8 cellular contexts compared by ENCODE assay signal in genomic region chr14:70416717-70417349, GRCh38. TPM values are rescaled to one million over a fixed set of nuclear protein-coding genes. Genes with fewer than 3 reads are reported as not detected.
DNase-seq lines count a peak whose midpoint lies in the region; ATAC-seq and TF ChIP-seq lines count a peak whose summit lies in the region.

SYNJ2BP (minus strand) TSS chr14:70417090; CDS start chr14:70416963, 127 bp downstream.

- peak within 1 kb of the TSS; percentile 87 for H3K4me3 Mint-ChIP-seq in activated CD8-positive, alpha-beta T cell treated with anti-CD3 and anti-CD28 coated beads for 36 hours

- POLR2A ChIA-PET in activated CD8-positive, alpha-beta T cell treated with anti-CD3 and anti-CD28 coated beads for 36 hours (lab: Charles Lee) = interaction anchor here (1.0 kb wide), 1 partner anchor 57 kb away, joined by 3 read pairs; the partner anchor contains the start of gene COX16

- H3K27ac ChIP-seq in effector memory CD4-positive, alpha-beta T cell (ENCODE audit: insufficient read depth, low read length, poor library complexity, severe bottlenecking) = peak within 1 kb of the TSS; percentile 33
- peak within 1 kb of the TSS; percentile 29 to 79 for H3K27ac ChIP-seq in lung (ENCODE audit: low read depth in 1 of 2, low read length in 1 of 2)

- DNase-seq in DMS 273 (lab: John Stamatoyannopoulos, UW; ENCODE audit: unreplicated experiment) = peak; percentile 85
- peak; percentile 41 for DNase-seq in HFF-Myc (ENCODE audit: extremely low read depth, low read depth)
- peak; percentile 12 for DNase-seq in NCI-H446 treated with DMSO at 0.1 percent for 48 hours (lab: John Stamatoyannopoulos, UW)
- DNase-seq in activated CD8-positive, alpha-beta T cell treated with anti-CD3 and anti-CD28 coated beads for 36 hours = peak; percentile 66
- DNase-seq in effector memory CD4-positive, alpha-beta T cell = peak; percentile 9 to 33 (median 21)
- DNase-seq in lung (ENCODE audit: low spot score) = peak; percentile 85
- peak; percentile 6 to 22 for DNase-seq in stimulated activated CD4-positive, alpha-beta T cell treated with anti-CD3 and anti-CD28 coated beads, Interleukin-4, amount 100 ng/mL, for 48 hours (ENCODE audit: low read depth in 2 of 2)

- H3K4me1 Mint-ChIP-seq in activated CD8-positive, alpha-beta T cell treated with anti-CD3 and anti-CD28 coated beads for 36 hours (ENCODE audit: low read depth) = peaks cover 24% of the 10 kb centered on the region

- H3K36me3 Mint-ChIP-seq in activated CD8-positive, alpha-beta T cell treated with anti-CD3 and anti-CD28 coated beads for 36 hours (ENCODE audit: low read depth) = no peaks in the 10 kb centered on the region

- TF ChIP-seq CTCF in HFF-Myc (IDR thresholded peaks at IDR 0.05; ENCODE audit: low read depth, low read length, missing control alignments) (no peak), lung (IDR thresholded peaks at IDR 0.05; ENCODE audit: control extremely low read depth, extremely low read depth) (no peak)
- no peak for TF ChIP-seq CTCF in activated CD8-positive, alpha-beta T cell treated with anti-CD3 and anti-CD28 coated beads for 36 hours (IDR thresholded peaks at IDR 0.05)

- H3K36me3 ChIP-seq in effector memory CD4-positive, alpha-beta T cell (ENCODE audit: control insufficient read depth, insufficient read depth, low read length) = peaks cover 4% of the 10 kb centered on the region
- no peaks in the 10 kb centered on the region for H3K36me3 ChIP-seq in lung (ENCODE audit: control insufficient read depth in 2 of 2, insufficient read depth in 2 of 2, low read length in 2 of 2)

- no peaks in the 10 kb centered on the region for H3K27me3 ChIP-seq in effector memory CD4-positive, alpha-beta T cell (replicated peaks; ENCODE audit: control insufficient read depth, insufficient read depth, low read length, poor library complexity, severe bottlenecking)
- H3K27me3 ChIP-seq in lung (ENCODE audit: control insufficient read depth, insufficient read depth) = no peaks in the 10 kb centered on the region

- H3K9me3 ChIP-seq in effector memory CD4-positive, alpha-beta T cell (ENCODE audit: control insufficient read depth, low read length) = no peaks in the 10 kb centered on the region
- H3K9me3 ChIP-seq in lung (ENCODE audit: control insufficient read depth in 2 of 2, insufficient read depth in 1 of 2, low read length in 1 of 2) = no peaks in the 10 kb centered on the region

- no peaks in the 10 kb centered on the region for H3K9me3 Mint-ChIP-seq in activated CD8-positive, alpha-beta T cell treated with anti-CD3 and anti-CD28 coated beads for 36 hours

- CTCF ChIA-PET in activated CD8-positive, alpha-beta T cell treated with anti-CD3 and anti-CD28 coated beads for 36 hours (lab: Charles Lee) = no interaction called here

- ATAC-seq in activated CD8-positive, alpha-beta T cell treated with anti-CD3 and anti-CD28 coated beads for 36 hours = peak; percentile 80
- ATAC-seq in lung (ENCODE audit: insufficient read depth, low FRiP score) = peak; percentile 95
- ATAC-seq in HG03196 (IDR thresholded peaks at IDR 0.05; ENCODE audit: unreplicated experiment) = no peak

- 0 to 1% methylated on average over 23 of the region's 23 CpGs for WGBS in lung, 2 donors

- peak within 1 kb of the TSS; percentile 81 for H3K27ac Mint-ChIP-seq in activated CD8-positive, alpha-beta T cell treated with anti-CD3 and anti-CD28 coated beads for 36 hours

- intact Hi-C loops in activated CD8-positive, alpha-beta T cell treated with anti-CD3 and anti-CD28 coated beads for 36 hours (cut with micrococcal nuclease) = no loop called here

- H3K4me3 ChIP-seq in HFF-Myc (replicated peaks; ENCODE audit: low read depth, low read length) (peak within 1 kb of the TSS; percentile 70), lung (peak within 1 kb of the TSS; percentile 93)
- H3K4me3 ChIP-seq in effector memory CD4-positive, alpha-beta T cell (ENCODE audit: insufficient read depth, low read depth, low read length, poor library complexity, severe bottlenecking) = peak within 1 kb of the TSS; percentile 78

- H3K4me1 ChIP-seq in effector memory CD4-positive, alpha-beta T cell (ENCODE audit: control insufficient read depth, insufficient read depth, low read length, poor library complexity, severe bottlenecking) = peaks cover 7% of the 10 kb centered on the region
- peaks cover 0 to 3% of the 10 kb centered on the region in 2 donors for H3K4me1 ChIP-seq in lung (ENCODE audit: control insufficient read depth in 2 of 2, insufficient read depth in 2 of 2, low read length in 2 of 2)

- H3K27me3 Mint-ChIP-seq in activated CD8-positive, alpha-beta T cell treated with anti-CD3 and anti-CD28 coated beads for 36 hours = no peaks in the 10 kb centered on the region

RNA-seq across cellular contexts. Expression of gene SYNJ2BP, which starts in this region (rescaled TPM):
- 1 to 10 TPM; 8.0 TPM for total RNA-seq in activated CD8-positive, alpha-beta T cell treated with anti-CD3 and anti-CD28 coated beads for 36 hours
- total RNA-seq in lung = 10 to 100 TPM; 27.0 to 32.4 TPM
- polyA plus RNA-seq in lung = 1 to 10 TPM; 9.6 to 9.8 TPM

Comparison
In these comparisons a context has a peak if more than half of its experiments do, and no peak if none do; other contexts are left out.
1. DNase-seq: peak in every context shown above with its lines; median percentile 85 in DMS 273; 85 in lung; 66 in activated CD8-positive, alpha-beta T cell treated with anti-CD3 and anti-CD28 coated beads for 36 hours; 41 in HFF-Myc; 21 in effector memory CD4-positive, alpha-beta T cell; 14 in stimulated activated CD4-positive, alpha-beta T cell treated with anti-CD3 and anti-CD28 coated beads, Interleukin-4, amount 100 ng/mL, for 48 hours; 12 in NCI-H446 treated with DMSO at 0.1 percent for 48 hours.